ENCODE assay signal across 1 cellular context in the genomic region with DNA sequence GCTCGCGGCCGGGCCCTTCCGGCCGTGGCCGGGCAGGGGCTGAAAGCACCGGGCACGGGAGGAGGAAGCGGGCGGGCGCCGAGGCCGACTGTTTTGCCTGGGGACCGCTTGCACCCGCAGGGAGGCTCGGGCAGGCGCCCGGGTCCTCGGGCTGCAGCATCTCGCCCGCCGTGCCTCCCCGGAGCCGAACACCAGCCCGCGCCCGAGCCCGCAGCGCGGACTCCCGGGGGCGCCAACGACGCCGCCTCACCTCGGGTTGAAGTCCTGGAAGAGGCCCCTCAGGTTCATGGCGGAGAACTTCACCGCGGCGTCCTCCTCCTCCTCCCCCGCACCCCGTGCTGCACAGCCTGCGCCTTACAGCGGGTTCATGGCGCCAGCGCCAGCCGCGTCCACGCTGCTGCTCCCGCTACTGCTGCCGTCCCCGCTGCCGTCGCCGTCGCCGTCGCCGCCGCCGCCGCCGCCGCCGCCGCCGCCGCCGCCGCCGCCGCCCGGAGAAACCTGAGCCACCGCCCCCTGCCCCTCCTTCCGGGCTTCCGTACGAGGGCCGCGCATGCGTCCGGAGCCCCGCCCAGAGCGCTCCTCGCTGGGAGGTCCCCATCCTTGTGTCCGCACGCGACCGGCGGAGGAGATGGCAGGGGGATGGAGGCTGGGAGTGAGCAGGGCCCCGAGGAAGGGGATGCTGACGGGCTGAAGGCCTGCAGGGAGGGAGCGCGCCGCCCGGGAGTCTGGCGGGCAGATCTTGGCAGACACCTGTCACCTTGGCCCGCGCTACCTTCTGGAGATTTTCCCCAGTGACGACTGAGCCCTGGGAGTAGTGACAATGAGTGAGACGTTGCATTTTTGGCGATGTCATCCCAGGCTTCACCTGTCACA.
TF ChIP-seq lines count a peak whose summit lies in the region.

TMEM185A (minus strand) TSS at position 500 of the 873 bp plus-strand sequence; CDS start at position 288, 212 bp downstream.

TF ChIP-seq in HEK293, 187 proteins besides CTCF, POLR2A, EP300 and RAD21 (continued from another document):
- TF ChIP-seq, protein P1, sequence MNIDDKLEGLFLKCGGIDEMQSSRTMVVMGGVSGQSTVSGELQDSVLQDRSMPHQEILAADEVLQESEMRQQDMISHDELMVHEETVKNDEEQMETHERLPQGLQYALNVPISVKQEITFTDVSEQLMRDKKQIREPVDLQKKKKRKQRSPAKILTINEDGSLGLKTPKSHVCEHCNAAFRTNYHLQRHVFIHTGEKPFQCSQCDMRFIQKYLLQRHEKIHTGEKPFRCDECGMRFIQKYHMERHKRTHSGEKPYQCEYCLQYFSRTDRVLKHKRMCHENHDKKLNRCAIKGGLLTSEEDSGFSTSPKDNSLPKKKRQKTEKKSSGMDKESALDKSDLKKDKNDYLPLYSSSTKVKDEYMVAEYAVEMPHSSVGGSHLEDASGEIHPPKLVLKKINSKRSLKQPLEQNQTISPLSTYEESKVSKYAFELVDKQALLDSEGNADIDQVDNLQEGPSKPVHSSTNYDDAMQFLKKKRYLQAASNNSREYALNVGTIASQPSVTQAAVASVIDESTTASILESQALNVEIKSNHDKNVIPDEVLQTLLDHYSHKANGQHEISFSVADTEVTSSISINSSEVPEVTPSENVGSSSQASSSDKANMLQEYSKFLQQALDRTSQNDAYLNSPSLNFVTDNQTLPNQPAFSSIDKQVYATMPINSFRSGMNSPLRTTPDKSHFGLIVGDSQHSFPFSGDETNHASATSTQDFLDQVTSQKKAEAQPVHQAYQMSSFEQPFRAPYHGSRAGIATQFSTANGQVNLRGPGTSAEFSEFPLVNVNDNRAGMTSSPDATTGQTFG (tag by site-specific recombination; IDR thresholded peaks at IDR 0.05; ENCODE audit: borderline replicate concordance), result no peak
- TF ChIP-seq ZNF433 (tag by site-specific recombination; IDR thresholded peaks at IDR 0.05; ENCODE audit: low read depth), result no peak
- no peak for TF ChIP-seq ATF2 (tag by site-specific recombination; IDR thresholded peaks at IDR 0.05; ENCODE audit: low read depth)
